ENCODE assay signal across 5 cellular contexts in the genomic region with DNA sequence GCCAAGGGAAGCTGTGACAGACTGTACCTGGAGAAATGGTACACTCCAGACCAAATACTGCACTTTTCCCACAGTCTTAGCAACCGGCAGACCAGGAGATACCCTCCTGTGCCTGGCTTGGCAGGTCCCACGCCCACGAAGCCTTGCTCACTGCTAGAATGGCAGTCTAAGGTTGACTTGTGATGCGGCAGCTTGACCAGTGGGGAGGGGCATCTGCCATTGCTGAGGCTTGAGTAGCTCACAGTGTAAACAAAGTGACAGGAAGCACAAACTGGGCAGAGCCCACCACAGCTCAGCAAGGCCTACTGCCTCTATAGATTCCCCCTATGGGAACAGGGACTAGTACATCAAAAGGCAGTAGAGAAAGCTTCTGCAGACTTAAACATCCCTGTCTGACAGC. TPM values are rescaled to one million over a fixed set of nuclear protein-coding genes. Genes with fewer than 3 reads are reported as not detected.
DNase-seq lines count a peak whose midpoint lies in the region; ATAC-seq, FAIRE-seq and TF ChIP-seq lines count a peak whose summit lies in the region.
"Not testable (repeated sequence)": the region's sequence is repeated elsewhere in the genome, so short reads cannot be mapped to it uniquely, and the experiment has no call there.

No MANE protein-coding gene starts in this region.

- H3K4me1 ChIP-seq in GM23338 (ENCODE audit: insufficient read depth); neural progenitor cell; neuronal stem cell (ENCODE audit: control insufficient read depth in 2 of 2, insufficient read depth in 1 of 2, low read depth in 1 of 2, low read length in 2 of 2): not testable (repeated sequence)
- peaks cover 10% of the 10 kb centered on the region for H3K4me1 ChIP-seq in HepG2 (ENCODE audit: insufficient read depth, low read length)

- not testable (repeated sequence) for ATAC-seq in GM23338
- peak; percentile 62 for ATAC-seq in HepG2

- H3K79me2 ChIP-seq in GM23338 (replicated peaks; ENCODE audit: insufficient read depth); HepG2 (ENCODE audit: insufficient read depth, low read length); neural progenitor cell (ENCODE audit: low read depth): not testable (repeated sequence)

- not testable (repeated sequence) for H2BK120ac ChIP-seq in neuronal stem cell (ENCODE audit: low read depth, low read length)

- H3K9me3 Mint-ChIP-seq in GM23338 = peaks cover 24% of the 10 kb centered on the region
- H3K9me3 Mint-ChIP-seq in neural progenitor cell = peaks cover 14% of the 10 kb centered on the region

- not testable (repeated sequence) for H3K9me2 ChIP-seq in GM23338 (ENCODE audit: insufficient read depth)

- not testable (repeated sequence) for H3F3A ChIP-seq in GM23338 (replicated peaks; ENCODE audit: low read depth); neural progenitor cell (ENCODE audit: low read depth)

- H3K36me3 Mint-ChIP-seq in GM23338 (ENCODE audit: low read depth); neural progenitor cell: not testable (repeated sequence)

- not testable (repeated sequence) for TF ChIP-seq EP300 in HepG2 (IDR thresholded peaks at IDR 0.05; ENCODE audit: low read depth in 2 of 2, low read length in 2 of 2); HepG2 (CRISPR knock-in tag; IDR thresholded peaks at IDR 0.05; ENCODE audit: borderline replicate concordance)

- in situ Hi-C loops in HepG2 (cut with HindIII; ENCODE audit: extremely low pct_ligation_motif_present, low pct_unique_long_range_greater_than_20kb) = not testable (repeated sequence)

- H2BK5ac ChIP-seq in neuronal stem cell (ENCODE audit: low read length) = not testable (repeated sequence)

- peak; percentile 3 for DNase-seq in GM23338 (ENCODE audit: low spot score)
- peak; percentile 16 for DNase-seq in NCI-H748 (lab: John Stamatoyannopoulos, UW; ENCODE audit: unreplicated experiment)
- DNase-seq in HepG2 (ENCODE audit: low spot score) = peak; percentile 35
- DNase-seq in neural progenitor cell (ENCODE audit: low spot score); neuronal stem cell (ENCODE audit: low spot score): not testable (repeated sequence)

- not testable (repeated sequence) for H2BK12ac ChIP-seq in neuronal stem cell (ENCODE audit: low read length)

- peak overlapping the region; percentile 14 for H2AK5ac ChIP-seq in neuronal stem cell (ENCODE audit: low read depth, low read length)

- not testable (repeated sequence) for H3K36me3 ChIP-seq in GM23338 (ENCODE audit: insufficient read depth); HepG2 (replicated peaks in 1 of 2; ENCODE audit: control insufficient read depth in 1 of 2, insufficient read depth in 2 of 2, low read length in 2 of 2); neural progenitor cell; neuronal stem cell (replicated peaks in 1 of 2; ENCODE audit: control insufficient read depth in 2 of 2, insufficient read depth in 2 of 2, low read length in 2 of 2)

- intact Hi-C loops in HepG2 (cut with micrococcal nuclease; ENCODE audit: unreplicated experiment) = not testable (repeated sequence)

- not testable (repeated sequence) for TF ChIP-seq RAD21 in HepG2 (CRISPR knock-in tag; IDR thresholded peaks at IDR 0.05)

- not testable (repeated sequence) for H3K23ac ChIP-seq in neuronal stem cell (ENCODE audit: low read depth, low read length, poor library complexity)

- H2BK15ac ChIP-seq in neuronal stem cell (ENCODE audit: low read length) = not testable (repeated sequence)

- not testable (repeated sequence) for H4K8ac ChIP-seq in neuronal stem cell (ENCODE audit: low read depth, low read length)

- not testable (repeated sequence) for H3K14ac ChIP-seq in neuronal stem cell (ENCODE audit: low read length)

- not testable (repeated sequence) for H3K4me3 ChIP-seq in GM23338; HepG2 (replicated peaks in 1 of 3; ENCODE audit: insufficient read depth in 1 of 3, low read depth in 2 of 3, low read length in 3 of 3); neural progenitor cell; neuronal stem cell (ENCODE audit: low read length in 2 of 2)

- not testable (repeated sequence) for H3K4me2 ChIP-seq in GM23338; neural progenitor cell; neuronal stem cell (ENCODE audit: insufficient read depth, low read length, poor library complexity, severe bottlenecking)
- peak overlapping the region; percentile 56 for H3K4me2 ChIP-seq in HepG2 (ENCODE audit: low read depth, low read length)

- not testable (repeated sequence) for H4K91ac ChIP-seq in neuronal stem cell (ENCODE audit: low read depth, low read length, poor library complexity)

- not testable (repeated sequence) for H3K4ac ChIP-seq in neuronal stem cell (ENCODE audit: low read length)

- FAIRE-seq in HepG2 (lab: Jason Lieb, UNC) = not testable (repeated sequence)

- H3K27ac ChIP-seq in GM23338 (ENCODE audit: low read depth); HepG2 (ENCODE audit: extremely low read length, insufficient read depth, low read length); neural progenitor cell; neuronal stem cell (replicated peaks; ENCODE audit: low read length): not testable (repeated sequence)

- H3K27me3 Mint-ChIP-seq in GM23338 (ENCODE audit: insufficient read depth, low read depth, poor library complexity); neural progenitor cell (ENCODE audit: insufficient read depth, low read depth): not testable (repeated sequence)

- H3K9ac ChIP-seq in HepG2 (ENCODE audit: insufficient read depth, low read depth, low read length); neural progenitor cell: not testable (repeated sequence)
- peak overlapping the region; percentile 67 for H3K9ac ChIP-seq in neuronal stem cell (ENCODE audit: low read depth, low read length, poor library complexity)

- TF ChIP-seq POLR2A in HepG2 (IDR thresholded peaks at IDR 0.05; ENCODE audit: insufficient read depth in 1 of 2, low read depth in 2 of 2, low read length in 2 of 2) = not testable (repeated sequence)

- CTCF ChIA-PET in HepG2 (lab: Yijun Ruan, JAX; ENCODE audit: low intra/inter-chr PET ratio, low total read pairs) = not testable (repeated sequence)

- not testable (repeated sequence) for H3K4me3 Mint-ChIP-seq in GM23338, neural progenitor cell

- not testable (repeated sequence) for H3K27ac Mint-ChIP-seq in GM23338, neural progenitor cell

- H2AFZ ChIP-seq in GM23338; HepG2 (ENCODE audit: low read length); neuronal stem cell (ENCODE audit: low read length): not testable (repeated sequence)
- H2AFZ ChIP-seq in neural progenitor cell (replicated peaks) = peak overlapping the region; percentile 63

- not testable (repeated sequence) for H4K20me1 ChIP-seq in GM23338 (replicated peaks; ENCODE audit: insufficient read depth); HepG2 (ENCODE audit: insufficient read depth, low read length); neural progenitor cell (ENCODE audit: low read depth)

- not testable (repeated sequence) for TF ChIP-seq CTCF in GM23338 (conservative IDR thresholded peaks at IDR 0.05; ENCODE audit: low read depth in 2 of 2); HepG2 (CRISPR knock-in tag; IDR thresholded peaks at IDR 0.05); neural progenitor cell (IDR thresholded peaks at IDR 0.05)

- H3K27me3 ChIP-seq in GM23338 (ENCODE audit: insufficient read depth); HepG2 (ENCODE audit: control insufficient read depth in 1 of 2, insufficient read depth in 2 of 2, low read length in 2 of 2); neural progenitor cell; neuronal stem cell (ENCODE audit: control insufficient read depth in 3 of 3, insufficient read depth in 3 of 3, low read depth in 1 of 3, low read length in 3 of 3): not testable (repeated sequence)

- 19% methylated on average over 4 of the region's 4 CpGs for WGBS in HepG2 (ENCODE audit: low lambda C conversion rate)
- WGBS in neuronal stem cell (ENCODE audit: extremely low coverage in 2 of 2, insufficient read length in 2 of 2, insufficient replicate concordance in 1 of 2), 2 donors = no CpG with 5 or more reads among the region's 4 CpGs

- not testable (repeated sequence) for H3K4me1 Mint-ChIP-seq in GM23338
- H3K4me1 Mint-ChIP-seq in neural progenitor cell = peaks cover 11% of the 10 kb centered on the region

- not testable (repeated sequence) for H3K18ac ChIP-seq in neuronal stem cell (ENCODE audit: low read length)

- H3K9me3 ChIP-seq in HepG2 (ENCODE audit: low read length); neural progenitor cell (ENCODE audit: low read depth); neuronal stem cell (replicated peaks in 1 of 2; ENCODE audit: control insufficient read depth in 2 of 2, insufficient read depth in 1 of 2, low read depth in 1 of 2, low read length in 2 of 2): not testable (repeated sequence)

- BruUV-seq in HepG2 (replicated peaks; lab: Mats Ljungman, UMichigan) = not testable (repeated sequence)

- H3K79me1 ChIP-seq in neuronal stem cell (ENCODE audit: low read depth, low read length) = not testable (repeated sequence)

- POLR2A ChIA-PET in HepG2 (lab: Yijun Ruan, JAX) = interaction anchor here (1.2 to 1.4 kb wide), 2 partner anchors 15 to 37 kb away, joined by 3 to 4 read pairs; partner anchors contain the start of gene TUT7

RNA-seq across cellular contexts. Expression of gene TUT7, which starts 36.0 kb away (rescaled TPM):
- total RNA-seq in GM23338 (2014; rRNA removed; shearing (Covaris generic)) = 23.8 and 28.4 TPM in 2 replicates
- polyA plus RNA-seq in GM23338 (2016; fragmentation: Nextera tagmentation; extraction: Ambion mirVana) (15.0 and 21.4 TPM in 2 replicates), HepG2 (2011; rRNA removed) (10.4 and 12.0 TPM in 2 replicates)
- total RNA-seq in HepG2 (2016; rRNA removed; fragmentation: Illumina TruSeq; extraction: Trizol) (19.4 and 21.3 TPM in 2 replicates), neural progenitor cell (ENCODE audit: low replicate concordance) (17.7 and 28.5 TPM in 2 replicates)
- 8.5 and 9.6 TPM in 2 replicates for total RNA-seq in HepG2 (2016; cell fraction: cytosol; rRNA removed; fragmentation: Illumina TruSeq; extraction: Trizol; ENCODE audit: low read depth)
- total RNA-seq in HepG2 (2016; cell fraction: insoluble cytoplasmic fraction; rRNA removed; fragmentation: Illumina TruSeq; extraction: Trizol) = 18.9 and 21.1 TPM in 2 replicates
- total RNA-seq in HepG2 (2016; cell fraction: membrane; rRNA removed; fragmentation: Illumina TruSeq; extraction: Trizol) = 5.5 and 6.8 TPM in 2 replicates
- 33.9 and 41.9 TPM in 2 replicates for total RNA-seq in HepG2 (2016; cell fraction: nucleus; rRNA removed; fragmentation: Illumina TruSeq; extraction: Trizol)
- polyA plus RNA-seq in HepG2 (2011; cell fraction: cytosol; rRNA removed) = 5.1 and 6.7 TPM in 2 replicates
- 12.3 and 18.3 TPM in 2 replicates for polyA plus RNA-seq in HepG2 (2011; cell fraction: nucleus; rRNA removed)
- polyA plus RNA-seq in HepG2 (2012) = 11.4 and 12.9 TPM in 2 replicates
- 1.2 TPM in 2 replicates for polyA plus RNA-seq in HepG2 (2016; cell fraction: cytosol; fragmentation: Illumina TruSeq; extraction: Trizol; ENCODE audit: low read depth)
- polyA plus RNA-seq in HepG2 (2016; cell fraction: insoluble cytoplasmic fraction; fragmentation: Illumina TruSeq; extraction: Trizol; ENCODE audit: low read depth) = 12.1 and 13.2 TPM in 2 replicates
- 2.0 and 3.0 TPM in 2 replicates for polyA plus RNA-seq in HepG2 (2016; cell fraction: membrane; fragmentation: Illumina TruSeq; extraction: Trizol; ENCODE audit: low read depth)
- 21.4 and 24.7 TPM in 2 replicates for polyA plus RNA-seq in HepG2 (2016; cell fraction: nucleus; fragmentation: Illumina TruSeq; extraction: Trizol; ENCODE audit: insufficient read depth, low read depth)
- polyA minus RNA-seq in HepG2 (2011; rRNA and poly(A)+ RNA removed; ENCODE audit: low replicate concordance) = 6.9 and 11.9 TPM in 2 replicates
- polyA minus RNA-seq in HepG2 (2011; cell fraction: cytosol; rRNA and poly(A)+ RNA removed) = 9.5 and 12.2 TPM in 2 replicates
- polyA minus RNA-seq in HepG2 (2011; cell fraction: nucleus; rRNA and poly(A)+ RNA removed) = 130 and 161 TPM in 2 replicates
- 10.3 TPM for polyA plus RNA-seq in neuronal stem cell (2013, experiment 1 of 2)
- polyA plus RNA-seq in neuronal stem cell (2013, experiment 2 of 2) = 10.9 TPM
